ENCODE assay signal across 29 cellular contexts in genomic region chr15:33207646-33208045, GRCh38. TPM values are rescaled to one million over a fixed set of nuclear protein-coding genes. Genes with fewer than 3 reads are reported as not detected.
A peak's percentile ranks its signal among the peaks of the same experiment; 100 is the strongest.
DNase-seq lines count a peak whose midpoint lies in the region; ATAC-seq and TF ChIP-seq lines count a peak whose summit lies in the region.
"Had no signal": no experiment of that assay in that cellular context is flagged by ENCODE, and none has a peak within 500 bp of the region (broad histone marks: within the 10 kb centered on the region; RNA-seq: fewer than 3 reads in every experiment).

No MANE protein-coding gene starts in this region.

- H3K79me1 ChIP-seq in trophoblast cell (ENCODE audit: low read length) = peaks cover 4% of the 10 kb centered on the region

- intact Hi-C loops in esophagus muscularis mucosa (cut with DNase I) = no loop called here

- no peak overlapping the region for H3K4me2 ChIP-seq in trophoblast cell (ENCODE audit: low read length)
- H3K4me2 ChIP-seq: A549; BLaER1; BLaER1 treated with 17β-estradiol and CSF1 and Interleukin-3, amounts not matched to agents 10 nM and 100 nM had no signal

- no peaks in the 10 kb centered on the region for H3K36me3 ChIP-seq in trophoblast cell (ENCODE audit: control insufficient read depth in 1 of 2, insufficient read depth in 2 of 2, low read length in 2 of 2)
- H3K36me3 ChIP-seq in esophagus muscularis mucosa = no peaks in the 10 kb centered on the region
- H3K36me3 ChIP-seq: BE2C; BLaER1; BLaER1 treated with 17β-estradiol and CSF1 and Interleukin-3, amounts not matched to agents 10 nM and 100 nM had no signal

- no peak overlapping the region for H2BK120ac ChIP-seq in trophoblast cell (ENCODE audit: insufficient read depth, low read length, poor library complexity)

- no peak overlapping the region for H3K9ac ChIP-seq in trophoblast cell (ENCODE audit: low read length)
- H3K9ac ChIP-seq: BLaER1; BLaER1 treated with 17β-estradiol and CSF1 and Interleukin-3, amounts not matched to agents 10 nM and 100 nM had no signal

- ATAC-seq in GM18502 (IDR thresholded peaks at IDR 0.05; ENCODE audit: poor library complexity, unreplicated experiment) = no peak
- ATAC-seq: A549; CD8-positive, alpha-beta T cell had no signal

- H4K12ac ChIP-seq in trophoblast cell (ENCODE audit: low read depth, low read length) = no peak overlapping the region

- no peak overlapping the region for H3K18ac ChIP-seq in trophoblast cell (ENCODE audit: low read length)

- H3K14ac ChIP-seq in trophoblast cell (ENCODE audit: low read length) = no peak overlapping the region

- H3K27ac ChIP-seq in trophoblast cell (ENCODE audit: low read depth, low read length) (no peak overlapping the region), esophagus muscularis mucosa (replicated peaks in 1 of 4) (no peak overlapping the region)
- H3K27ac ChIP-seq: 22Rv1; A549; BLaER1; BLaER1 treated with 17β-estradiol and CSF1 and Interleukin-3, amounts not matched to agents 10 nM and 100 nM; C4-2B had no signal

- peak; percentile 19 for DNase-seq in NCI-H69 (lab: John Stamatoyannopoulos, UW)
- DNase-seq in trophoblast cell = peak; percentile 66 to 79
- no peak for DNase-seq in esophagus muscularis mucosa (ENCODE audit: extremely low spot score)
- DNase-seq: 8988T; ACHN; AML-193; BE2C; C1 segment of cervical spinal cord; Caco-2; Calu3; CD4-positive, alpha-beta memory T cell; CD4-positive, alpha-beta T cell; CD4-positive, CD25-positive, alpha-beta regulatory T cell; CD8-positive, alpha-beta memory T cell; CD8-positive, alpha-beta T cell; COR-L47; DMS 273 treated with DMSO at 0.1 percent for 48 hours; DMS153; DMS53; DMS79; DMS79 treated with DMSO at 0.1 percent for 48 hours; DND-41; EL had no signal

- H4K91ac ChIP-seq in trophoblast cell (ENCODE audit: low read depth, low read length) = no peak overlapping the region

- no peak for TF ChIP-seq POLR2A in esophagus muscularis mucosa (IDR thresholded peaks at IDR 0.05; ENCODE audit: low read depth)

- H3K4me1 ChIP-seq in trophoblast cell (ENCODE audit: control insufficient read depth in 1 of 2, insufficient read depth in 2 of 2, low read length in 2 of 2) = peaks cover 0 to 3% of the 10 kb centered on the region in 2 experiments
- no peaks in the 10 kb centered on the region for H3K4me1 ChIP-seq in esophagus muscularis mucosa

- H4K8ac ChIP-seq in trophoblast cell (ENCODE audit: low read depth, low read length) = no peak overlapping the region

- no peak overlapping the region for H2BK12ac ChIP-seq in trophoblast cell (ENCODE audit: low read length)

- no peaks in the 10 kb centered on the region for H3K79me2 ChIP-seq in trophoblast cell (ENCODE audit: control insufficient read depth, insufficient read depth, low read length, poor library complexity)

- no peaks in the 10 kb centered on the region for H3K9me3 ChIP-seq in trophoblast cell (ENCODE audit: insufficient read depth, low read depth, low read length)
- no peaks in the 10 kb centered on the region for H3K9me3 ChIP-seq in esophagus muscularis mucosa
- H3K9me3 ChIP-seq: A549, BE2C, Caco-2 had no signal

- H2AK5ac ChIP-seq in trophoblast cell (ENCODE audit: low read length) = no peak overlapping the region

- H3K23ac ChIP-seq in trophoblast cell (ENCODE audit: low read length) = no peak overlapping the region

- no peak overlapping the region for H2BK5ac ChIP-seq in trophoblast cell (ENCODE audit: low read depth, low read length, poor library complexity)

- no peak overlapping the region for H2AFZ ChIP-seq in trophoblast cell (ENCODE audit: insufficient read depth, low read length, poor library complexity)

- TF ChIP-seq EP300 in esophagus muscularis mucosa (IDR thresholded peaks at IDR 0.05) = no peak

- H3K27me3 ChIP-seq in trophoblast cell (ENCODE audit: insufficient read depth, low read length) (no peaks in the 10 kb centered on the region), esophagus muscularis mucosa (no peaks in the 10 kb centered on the region)
- H3K27me3 ChIP-seq: BE2C; BLaER1; BLaER1 treated with 17β-estradiol and CSF1 and Interleukin-3, amounts not matched to agents 10 nM and 100 nM had no signal

- no peak for TF ChIP-seq CTCF in esophagus muscularis mucosa (IDR thresholded peaks at IDR 0.05)

- WGBS in trophoblast cell (ENCODE audit: extremely low coverage, insufficient coverage, insufficient read length) = no CpG with 5 or more reads among the region's 4 CpGs
- 82% methylated on average over 4 of the region's 4 CpGs for WGBS in esophagus muscularis mucosa

- H3K4me3 ChIP-seq in trophoblast cell (ENCODE audit: low read depth, low read length) = no peak overlapping the region
- H3K4me3 ChIP-seq in esophagus muscularis mucosa = no peak overlapping the region
- H3K4me3 ChIP-seq: A549; BLaER1; BLaER1 treated with 17β-estradiol and CSF1 and Interleukin-3, amounts not matched to agents 10 nM and 100 nM had no signal

- no peak overlapping the region for H3K4ac ChIP-seq in trophoblast cell (ENCODE audit: low read depth, low read length)

RNA-seq across cellular contexts. Expression of gene FMN1, which starts 13.1 kb away (rescaled TPM):
- 0.81 and 1.0 TPM in 2 replicates for polyA plus RNA-seq in trophoblast cell (2013)
- total RNA-seq in esophagus muscularis mucosa = 10 to 100 TPM in 2 of 4 donors, 1 to 10 TPM in 2; 4.8 to 12.5 (median 8.6) TPM
